ENCODE assay signal across 33 cellular contexts in genomic region chr16:87669672-87670071, GRCh38.
"Had no signal": no experiment of that assay in that cellular context is flagged by ENCODE, and none has a peak within 500 bp of the region (broad histone marks: within the 10 kb centered on the region; RNA-seq: fewer than 3 reads in every experiment).

No MANE protein-coding gene starts in this region.

- FAIRE-seq: colon had no signal

- H3K4me3 ChIP-seq: adrenal gland, body of pancreas, esophagus muscularis mucosa, gastrocnemius medialis, heart left ventricle had no signal

- H3K4me1 ChIP-seq: adrenal gland, body of pancreas, esophagus muscularis mucosa, foreskin keratinocyte, gastrocnemius medialis, heart left ventricle had no signal

- DNase-seq: activated B cell treated with CpG ODN at 0.5 μM for 24 hours; activated CD4-positive, alpha-beta T cell treated with anti-CD3 and anti-CD28 coated beads for 48 hours; activated CD4-positive, alpha-beta T cell treated with anti-CD3 and anti-CD28 coated beads, Interleukin-2, amount 50 U/mL, for 1 hour; activated CD4-positive, alpha-beta T cell treated with anti-CD3 and anti-CD28 coated beads, Interleukin-2, amount 50 U/mL, for 48 hours; activated CD8-positive, alpha-beta memory T cell treated with anti-CD3 and anti-CD28 coated beads for 24 hours; activated CD8-positive, alpha-beta T cell treated with anti-CD3 and anti-CD28 coated beads for 36 hours; activated effector memory CD4-positive, alpha-beta T cell treated with anti-CD3 and anti-CD28 coated beads, Interleukin-2, amount 50 U/mL, for 16 hours; activated naive CD4-positive, alpha-beta T cell treated with anti-CD3 and anti-CD28 coated beads for 36 hours; activated naive CD8-positive, alpha-beta T cell treated with anti-CD3 and anti-CD28 coated beads for 36 hours; activated naive CD8-positive, alpha-beta T cell treated with anti-CD3 and anti-CD28 coated beads, Interleukin-2, amount 50 U/mL, for 24 hours; activated T-cell treated with anti-CD3 and anti-CD28 coated beads, Interleukin-2, amount 50 U/mL, for 4 hours; adrenal gland; amygdala; aorta; body of pancreas; caudate nucleus; cortex of kidney; dermis blood vessel endothelial cell; effector CD4-positive, alpha-beta T cell; effector memory CD8-positive, alpha-beta T cell; erythroblast; foreskin keratinocyte; gastrocnemius medialis; glutamatergic neuron; heart left ventricle; T1000; WERI-Rb-1 had no signal

- H3K27ac ChIP-seq: adrenal gland, body of pancreas, esophagus muscularis mucosa, foreskin keratinocyte, gastrocnemius medialis, heart left ventricle, WERI-Rb-1 had no signal

- H3K36me3 Mint-ChIP-seq: activated naive CD4-positive, alpha-beta T cell treated with anti-CD3 and anti-CD28 coated beads, Interleukin-2, amount 50 U/mL, for 24 hours; activated naive CD8-positive, alpha-beta T cell treated with anti-CD3 and anti-CD28 coated beads for 36 hours had no signal

- H3K36me3 ChIP-seq: adrenal gland, esophagus muscularis mucosa, gastrocnemius medialis, heart left ventricle, WERI-Rb-1 had no signal

- H3K27me3 ChIP-seq: adrenal gland, body of pancreas, foreskin keratinocyte had no signal

- H3K9me3 ChIP-seq: adrenal gland, body of pancreas, esophagus muscularis mucosa, gastrocnemius medialis, heart left ventricle had no signal

- H3K4me1 Mint-ChIP-seq: activated B cell treated with CpG ODN at 0.5 μM for 24 hours; activated naive CD4-positive, alpha-beta T cell treated with anti-CD3 and anti-CD28 coated beads, Interleukin-2, amount 50 U/mL, for 24 hours; activated naive CD8-positive, alpha-beta T cell treated with anti-CD3 and anti-CD28 coated beads for 36 hours; activated naive CD8-positive, alpha-beta T cell treated with anti-CD3 and anti-CD28 coated beads, Interleukin-2, amount 50 U/mL, for 24 hours; activated T-helper 17 cell treated with anti-CD3 and anti-CD28 coated beads, Interleukin-2, amount 50 U/mL, for 72 hours had no signal

- H3K27me3 Mint-ChIP-seq: activated CD8-positive, alpha-beta T cell treated with anti-CD3 and anti-CD28 coated beads for 36 hours; activated naive CD4-positive, alpha-beta T cell treated with anti-CD3 and anti-CD28 coated beads, Interleukin-2, amount 50 U/mL, for 24 hours; activated naive CD8-positive, alpha-beta T cell treated with anti-CD3 and anti-CD28 coated beads for 36 hours had no signal

- H3K9me3 Mint-ChIP-seq: activated B cell treated with CpG ODN at 0.5 μM for 24 hours; activated CD8-positive, alpha-beta T cell treated with anti-CD3 and anti-CD28 coated beads for 36 hours; activated naive CD4-positive, alpha-beta T cell treated with anti-CD3 and anti-CD28 coated beads for 36 hours; activated naive CD4-positive, alpha-beta T cell treated with anti-CD3 and anti-CD28 coated beads, Interleukin-2, amount 50 U/mL, for 24 hours; activated naive CD8-positive, alpha-beta T cell treated with anti-CD3 and anti-CD28 coated beads for 36 hours; activated naive CD8-positive, alpha-beta T cell treated with anti-CD3 and anti-CD28 coated beads, Interleukin-2, amount 50 U/mL, for 24 hours; activated T-cell treated with anti-CD3 and anti-CD28 coated beads, Interleukin-2, amount 50 U/mL, for 4 hours; activated T-helper 17 cell treated with anti-CD3 and anti-CD28 coated beads, Interleukin-2, amount 50 U/mL, for 72 hours; effector memory CD8-positive, alpha-beta T cell; T-helper 1 cell treated with Interleukin-12 subunit alpha and Interleukin-12 subunit beta and Interleukin-4 antibody, amounts not matched to agents 30 μg/mL and 1 μg/mL, for 36 hours had no signal

- H3K27ac Mint-ChIP-seq: activated B cell treated with CpG ODN at 0.5 μM for 24 hours; activated CD8-positive, alpha-beta T cell treated with anti-CD3 and anti-CD28 coated beads for 36 hours; activated naive CD4-positive, alpha-beta T cell treated with anti-CD3 and anti-CD28 coated beads for 36 hours; activated naive CD4-positive, alpha-beta T cell treated with anti-CD3 and anti-CD28 coated beads, Interleukin-2, amount 50 U/mL, for 24 hours; activated naive CD8-positive, alpha-beta T cell treated with anti-CD3 and anti-CD28 coated beads for 36 hours; activated naive CD8-positive, alpha-beta T cell treated with anti-CD3 and anti-CD28 coated beads, Interleukin-2, amount 50 U/mL, for 24 hours; activated T-helper 17 cell treated with anti-CD3 and anti-CD28 coated beads, Interleukin-2, amount 50 U/mL, for 72 hours; effector memory CD8-positive, alpha-beta T cell; T-helper 1 cell treated with Interleukin-12 subunit alpha and Interleukin-12 subunit beta and Interleukin-4 antibody, amounts not matched to agents 30 μg/mL and 1 μg/mL, for 36 hours had no signal

- ATAC-seq: activated CD4-positive, CD25-positive, alpha-beta regulatory T cell treated with anti-CD3 and anti-CD28 coated beads, Interleukin-2, amount 50 U/mL, for 24 hours; activated CD8-positive, alpha-beta T cell treated with anti-CD3 and anti-CD28 coated beads for 36 hours; activated naive CD8-positive, alpha-beta T cell treated with anti-CD3 and anti-CD28 coated beads, Interleukin-2, amount 50 U/mL, for 24 hours; activated T-cell treated with anti-CD3 and anti-CD28 coated beads, Interleukin-2, amount 50 U/mL, for 4 hours; activated T-helper 17 cell treated with anti-CD3 and anti-CD28 coated beads, Interleukin-2, amount 50 U/mL, for 72 hours; body of pancreas; effector memory CD8-positive, alpha-beta T cell; foreskin keratinocyte; gastrocnemius medialis; heart left ventricle had no signal

- H3K4me3 Mint-ChIP-seq: activated B cell treated with CpG ODN at 0.5 μM for 24 hours; activated CD8-positive, alpha-beta T cell treated with anti-CD3 and anti-CD28 coated beads for 36 hours; activated naive CD4-positive, alpha-beta T cell treated with anti-CD3 and anti-CD28 coated beads for 36 hours; activated naive CD4-positive, alpha-beta T cell treated with anti-CD3 and anti-CD28 coated beads, Interleukin-2, amount 50 U/mL, for 24 hours; activated naive CD8-positive, alpha-beta T cell treated with anti-CD3 and anti-CD28 coated beads for 36 hours; activated naive CD8-positive, alpha-beta T cell treated with anti-CD3 and anti-CD28 coated beads, Interleukin-2, amount 50 U/mL, for 24 hours; activated T-cell treated with anti-CD3 and anti-CD28 coated beads, Interleukin-2, amount 50 U/mL, for 4 hours; activated T-helper 17 cell treated with anti-CD3 and anti-CD28 coated beads, Interleukin-2, amount 50 U/mL, for 72 hours; effector memory CD8-positive, alpha-beta T cell; T-helper 1 cell treated with Interleukin-12 subunit alpha and Interleukin-12 subunit beta and Interleukin-4 antibody, amounts not matched to agents 30 μg/mL and 1 μg/mL, for 36 hours had no signal
